Comparison of ENCODE assay signal across 9 cellular contexts in genomic region chr6:56541736-56542366, GRCh38.
A peak's percentile ranks its signal among the peaks of the same experiment; 100 is the strongest.
DNase-seq lines count a peak whose midpoint lies in the region; ATAC-seq, FAIRE-seq and TF ChIP-seq lines count a peak whose summit lies in the region.
"Had no signal": no experiment of that assay in that cellular context is flagged by ENCODE, and none has a peak within 500 bp of the region (broad histone marks: within the 10 kb centered on the region; RNA-seq: fewer than 3 reads in every experiment).

No MANE protein-coding gene starts in this region.

- no peaks in the 10 kb centered on the region for H3K27me3 Mint-ChIP-seq in astrocyte (ENCODE audit: low read depth, unreplicated experiment)
- no peaks in the 10 kb centered on the region for H3K27me3 Mint-ChIP-seq in effector memory CD8-positive, alpha-beta T cell

- H3K36me3 ChIP-seq in astrocyte (ENCODE audit: insufficient read depth, low read length): no peaks in the 10 kb centered on the region
- no peaks in the 10 kb centered on the region for H3K36me3 ChIP-seq in left lung
- H3K36me3 ChIP-seq in thyroid gland: no peaks in the 10 kb centered on the region

- H3K27me3 ChIP-seq in astrocyte (ENCODE audit: insufficient read depth, low read length) (no peaks in the 10 kb centered on the region), left lung (no peaks in the 10 kb centered on the region), thyroid gland (no peaks in the 10 kb centered on the region)

- H3K4me3 Mint-ChIP-seq in astrocyte (ENCODE audit: unreplicated experiment): no peak overlapping the region
- no peak overlapping the region for H3K4me3 Mint-ChIP-seq in effector memory CD8-positive, alpha-beta T cell

- intact Hi-C loops in left lung (cut with DNase I) (no loop called here), thyroid gland (cut with DNase I) (no loop called here)

- peaks cover 48% of the 10 kb centered on the region for H4K20me1 ChIP-seq in astrocyte (ENCODE audit: insufficient read depth, low read length)

- H3K36me3 Mint-ChIP-seq in astrocyte (ENCODE audit: low read depth, unreplicated experiment): no peaks in the 10 kb centered on the region
- H3K36me3 Mint-ChIP-seq in effector memory CD8-positive, alpha-beta T cell (ENCODE audit: insufficient read depth): no peaks in the 10 kb centered on the region

- peaks cover 39% of the 10 kb centered on the region for H3K4me1 ChIP-seq in astrocyte (ENCODE audit: insufficient read depth, low read length)
- peaks cover 9 to 25% of the 10 kb centered on the region in 2 donors for H3K4me1 ChIP-seq in left lung
- H3K4me1 ChIP-seq in thyroid gland: peaks cover 23 to 31% of the 10 kb centered on the region in 2 donors

- no peak for TF ChIP-seq POLR2A in thyroid gland (IDR thresholded peaks at IDR 0.05)

- peaks cover 87% of the 10 kb centered on the region for H3K79me2 ChIP-seq in astrocyte (ENCODE audit: insufficient read depth, low read length)

- ATAC-seq in left lung: peak; percentile 2
- ATAC-seq in effector memory CD8-positive, alpha-beta T cell (replicated peaks): no peak
- ATAC-seq in HG02678 (IDR thresholded peaks at IDR 0.05; ENCODE audit: unreplicated experiment): no peak

- H3K4me1 Mint-ChIP-seq in astrocyte (ENCODE audit: low read depth, unreplicated experiment): peaks cover 5% of the 10 kb centered on the region
- H3K4me1 Mint-ChIP-seq in effector memory CD8-positive, alpha-beta T cell (ENCODE audit: low read depth in 2 of 2): no peaks in the 10 kb centered on the region

- H3K9ac ChIP-seq in astrocyte (ENCODE audit: low read length): peak overlapping the region; percentile 95

- no peaks in the 10 kb centered on the region for H3K9me3 Mint-ChIP-seq in astrocyte (ENCODE audit: unreplicated experiment)
- H3K9me3 Mint-ChIP-seq in effector memory CD8-positive, alpha-beta T cell: no peaks in the 10 kb centered on the region

- peak overlapping the region; percentile 94 for H3K4me2 ChIP-seq in astrocyte (ENCODE audit: low read length)

- TF ChIP-seq CTCF in astrocyte (IDR thresholded peaks at IDR 0.05; ENCODE audit: insufficient read depth, low read depth, low read length) (no peak), left lung (IDR thresholded peaks at IDR 0.05) (no peak), thyroid gland (IDR thresholded peaks at IDR 0.05) (no peak)

- peak overlapping the region; percentile 95 for H3K27ac ChIP-seq in astrocyte (ENCODE audit: low read depth, low read length)
- peak overlapping the region; percentile 85 to 97 for H3K27ac ChIP-seq in left lung
- H3K27ac ChIP-seq in thyroid gland: peak overlapping the region; percentile 89 to 98 (median 97)

- peak overlapping the region; percentile 71 for H3K4me3 ChIP-seq in astrocyte (ENCODE audit: insufficient read depth, low read depth, low read length)
- H3K4me3 ChIP-seq in left lung: peak overlapping the region; percentile 40 to 44
- peak overlapping the region in 2 of 3 donors; percentile 25 to 35 for H3K4me3 ChIP-seq in thyroid gland (replicated peaks in 1 of 3)

- no peak overlapping the region for H3K27ac Mint-ChIP-seq in astrocyte (ENCODE audit: unreplicated experiment)
- no peak overlapping the region for H3K27ac Mint-ChIP-seq in effector memory CD8-positive, alpha-beta T cell

- DNase-seq in NCI-H1105 treated with DMSO at 0.1 percent for 48 hours (lab: John Stamatoyannopoulos, UW) (peak; percentile 31), NCI-H1105 (lab: John Stamatoyannopoulos, UW) (no peak), astrocyte (ENCODE audit: low read depth) (no peak), left lung (no peak), thyroid gland (no peak)
- no peak for DNase-seq in effector CD4-positive, alpha-beta T cell
- no peak for DNase-seq in effector memory CD8-positive, alpha-beta T cell
- DNase-seq: activated gamma-delta T cell had no signal

- 1 to 5% methylated on average over 3 of the region's 3 CpGs for WGBS in thyroid gland, 2 donors

- FAIRE-seq in astrocyte (lab: Jason Lieb, UNC): no peak

- H3K9me3 ChIP-seq in astrocyte (ENCODE audit: insufficient read depth, low read depth, low read length) (no peaks in the 10 kb centered on the region), left lung (no peaks in the 10 kb centered on the region), thyroid gland (no peaks in the 10 kb centered on the region)

- no peak overlapping the region for H2AFZ ChIP-seq in astrocyte (ENCODE audit: low read depth, low read length)
